18 cellular contexts compared by ENCODE assay signal in genomic region chr15:52236015-52236414, GRCh38. TPM values are rescaled to one million over a fixed set of nuclear protein-coding genes. Genes with fewer than 3 reads are reported as not detected.
DNase-seq lines count a peak whose midpoint lies in the region; ATAC-seq and TF ChIP-seq lines count a peak whose summit lies in the region.
"Had no signal": no experiment of that assay in that cellular context is flagged by ENCODE, and none has a peak within 500 bp of the region (broad histone marks: within the 10 kb centered on the region; RNA-seq: fewer than 3 reads in every experiment).

No MANE protein-coding gene starts in this region.

- H3K27ac ChIP-seq in BLaER1 (peak overlapping the region; percentile 85), RWPE2 (ENCODE audit: poor library complexity, severe bottlenecking) (no peak overlapping the region)
- H3K27ac ChIP-seq: C4-2B, prostate gland, SJSA1, tibial artery had no signal

- ATAC-seq in GM18868 (IDR thresholded peaks at IDR 0.05; ENCODE audit: unreplicated experiment): peak; percentile 47
- 0 out of 3 replicates have a peak, but pooled peaks have one; percentile 24 for ATAC-seq in RWPE2 (ENCODE audit: low read depth)
- no peak for ATAC-seq in GM18907 (IDR thresholded peaks at IDR 0.05; ENCODE audit: unreplicated experiment)
- ATAC-seq: activated CD8-positive, alpha-beta memory T cell treated with anti-CD3 and anti-CD28 coated beads, Interleukin-2, amount 10 ng/mL, durations not matched to agents 7 days and 5 days had no signal

- H3K9me3 ChIP-seq in BLaER1 (no peaks in the 10 kb centered on the region), RWPE2 (ENCODE audit: severe bottlenecking) (no peaks in the 10 kb centered on the region), BE2C (no peaks in the 10 kb centered on the region), HAP-1 (no peaks in the 10 kb centered on the region)
- H3K9me3 ChIP-seq: prostate gland, SJSA1, tibial artery had no signal

- no peaks in the 10 kb centered on the region for H4K20me1 ChIP-seq in BLaER1

- peak overlapping the region; percentile 74; the same call in 1 of the 2 replicates for H3K9ac ChIP-seq in BLaER1

- no peaks in the 10 kb centered on the region for H3K27me3 ChIP-seq in BLaER1
- H3K27me3 ChIP-seq in RWPE2 (ENCODE audit: insufficient read depth, poor library complexity, severe bottlenecking): no peaks in the 10 kb centered on the region
- H3K27me3 ChIP-seq in BE2C: no peaks in the 10 kb centered on the region
- no peaks in the 10 kb centered on the region for H3K27me3 ChIP-seq in HAP-1 (ENCODE audit: low read depth)
- H3K27me3 ChIP-seq: SJSA1, tibial artery had no signal

- TF ChIP-seq CTCF in RWPE2 (IDR thresholded peaks at IDR 0.05; ENCODE audit: poor library complexity, severe bottlenecking) (no peak), BE2C (IDR thresholded peaks at IDR 0.05; ENCODE audit: low read depth, low read length) (no peak)

- peaks cover 48% of the 10 kb centered on the region for H3K36me3 ChIP-seq in BLaER1
- H3K36me3 ChIP-seq in RWPE2 (ENCODE audit: low read depth): peaks cover 46% of the 10 kb centered on the region
- H3K36me3 ChIP-seq in BE2C: no peaks in the 10 kb centered on the region
- no peaks in the 10 kb centered on the region; the same call in 1 of the 2 replicates for H3K36me3 ChIP-seq in HAP-1 (replicated peaks)
- H3K36me3 ChIP-seq: prostate gland, SJSA1 had no signal

- DNase-seq in RWPE2 (ENCODE audit: low spot score) (no peak), iris pigment epithelial cell (ENCODE audit: low read depth) (peak; percentile 14), NCI-H1105 (lab: John Stamatoyannopoulos, UW) (no peak), BE2C (no peak), HAP-1 (ENCODE audit: low spot score in 2 of 2) (no peak)
- DNase-seq: activated CD8-positive, alpha-beta memory T cell treated with anti-CD3 and anti-CD28 coated beads, Interleukin-2, amount 10 ng/mL, durations not matched to agents 7 days and 5 days; EL; glutamatergic neuron; kidney glomerular epithelial cell; NCI-H187 treated with DMSO at 0.1 percent for 48 hours; stimulated activated CD4-positive, alpha-beta T cell treated with anti-CD3 and anti-CD28 coated beads, Interleukin-15, amount 100 ng/mL, for 24 hours; tibial artery had no signal

- peaks cover 62% of the 10 kb centered on the region for H3K4me1 ChIP-seq in BLaER1
- no peaks in the 10 kb centered on the region for H3K4me1 ChIP-seq in RWPE2 (ENCODE audit: insufficient read depth, poor library complexity, severe bottlenecking)
- H3K4me1 ChIP-seq in BE2C: no peaks in the 10 kb centered on the region
- no peaks in the 10 kb centered on the region for H3K4me1 ChIP-seq in HAP-1
- H3K4me1 ChIP-seq: prostate gland, tibial artery had no signal

- H3K4me3 ChIP-seq in BLaER1 (no peak overlapping the region), RWPE2 (ENCODE audit: severe bottlenecking) (no peak overlapping the region), BE2C (ENCODE audit: low read depth, low read length) (no peak overlapping the region), HAP-1 (no peak overlapping the region)
- H3K4me3 ChIP-seq: prostate gland, SJSA1, tibial artery had no signal

- H3K4me2 ChIP-seq in BLaER1: peak overlapping the region; percentile 70

- in situ Hi-C loops in HAP-1 (cut with MboI; ENCODE audit: low sequenced_read_pairs): no loop called here

RNA-seq across cellular contexts. Expression of gene GNB5, which starts 44.8 kb away (rescaled TPM):
- polyA plus RNA-seq in BE2C (2012; ENCODE audit: insufficient read depth, insufficient read length, low read depth): 9.3 TPM

RNA-seq across cellular contexts. Expression of gene MYO5C, which starts 59.6 kb away (rescaled TPM):
- polyA plus RNA-seq in BE2C (2012; ENCODE audit: insufficient read depth, insufficient read length, low read depth): not detected
